ENCODE assay signal across 21 cellular contexts in genomic region chr15:99992611-99993231, GRCh38.
DNase-seq lines count a peak whose midpoint lies in the region; TF ChIP-seq lines count a peak whose summit lies in the region.
"Had no signal": no experiment of that assay in that cellular context is flagged by ENCODE, and none has a peak within 500 bp of the region (broad histone marks: within the 10 kb centered on the region; RNA-seq: fewer than 3 reads in every experiment).

No MANE protein-coding gene starts in this region.

- H3K27ac ChIP-seq in sigmoid colon: no peak overlapping the region

- TF ChIP-seq CTCF in chondrocyte (IDR thresholded peaks at IDR 0.05) (no peak), sigmoid colon (IDR thresholded peaks at IDR 0.05) (no peak)

- H3K9me3 ChIP-seq in sigmoid colon: no peaks in the 10 kb centered on the region

- H3K4me3 Mint-ChIP-seq in chondrocyte (ENCODE audit: unreplicated experiment): no peak overlapping the region
- H3K4me3 Mint-ChIP-seq: B cell, CD14-positive monocyte had no signal

- no peak overlapping the region for H3K4me3 ChIP-seq in sigmoid colon

- DNase-seq in activated effector memory CD4-positive, alpha-beta T cell treated with anti-CD3 and anti-CD28 coated beads, Interleukin-2, amount 50 U/mL, for 16 hours: peak; percentile 54
- no peak for DNase-seq in activated effector memory CD4-positive, alpha-beta T cell treated with Interleukin-2 at 50 U/mL for 16 hours
- DNase-seq in chondrocyte (ENCODE audit: low spot score) (peak; percentile 82), mesenteric fat pad (ENCODE audit: low spot score) (peak; percentile 88), sigmoid colon (peak; percentile 33), ureter (ENCODE audit: low spot score) (no peak), middle frontal gyrus (ENCODE audit: extremely low spot score, low spot score) (no peak)
- no peak for DNase-seq in stimulated activated CD4-positive, alpha-beta T cell treated with anti-CD3 and anti-CD28 coated beads, Interleukin-4, amount 100 ng/mL, for 4 hours
- DNase-seq: DMS53; GDM1; Karpas-422; MV-4-11; NCI-H1105 treated with DMSO at 0.1 percent for 48 hours; NCI-H2029 treated with DMSO at 0.1 percent for 48 hours; NCI-H226; NCI-H510A treated with DMSO at 0.1 percent for 48 hours; NCI-H748 treated with DMSO at 0.1 percent for 48 hours; NK-92 treated with Interleukin-12 subunit alpha and Interleukin-12 subunit beta, amount 100 ng/mL, for 24 hours; SHP77 had no signal

- H3K27me3 ChIP-seq in sigmoid colon: no peaks in the 10 kb centered on the region

- intact Hi-C loops in sigmoid colon (cut with DNase I): no loop called here

- H3K9me3 Mint-ChIP-seq in chondrocyte (ENCODE audit: low read depth): peaks cover 8% of the 10 kb centered on the region

- H3K36me3 ChIP-seq in sigmoid colon: no peaks in the 10 kb centered on the region

- TF ChIP-seq EP300 in sigmoid colon (IDR thresholded peaks at IDR 0.05): no peak

- no peak overlapping the region for H3K27ac Mint-ChIP-seq in chondrocyte (ENCODE audit: unreplicated experiment)
- H3K27ac Mint-ChIP-seq: B cell, CD14-positive monocyte had no signal

- H3K36me3 Mint-ChIP-seq in chondrocyte (ENCODE audit: low read depth): peaks cover 10% of the 10 kb centered on the region
- H3K36me3 Mint-ChIP-seq: CD14-positive monocyte had no signal

- H3K4me1 ChIP-seq in sigmoid colon: no peaks in the 10 kb centered on the region

- no peaks in the 10 kb centered on the region for H3K27me3 Mint-ChIP-seq in chondrocyte (ENCODE audit: low read depth)
- H3K27me3 Mint-ChIP-seq: B cell had no signal

- WGBS in sigmoid colon, 2 donors: 92 to 93% methylated on average over 29 of the region's 29 CpGs

- no peak for TF ChIP-seq POLR2A in sigmoid colon (IDR thresholded peaks at IDR 0.05)

- H3K4me1 Mint-ChIP-seq in chondrocyte (ENCODE audit: low read depth): no peaks in the 10 kb centered on the region
- H3K4me1 Mint-ChIP-seq: B cell, CD14-positive monocyte had no signal

Comparison
In these comparisons a context has a peak if more than half of its experiments do, and no peak if none do; other contexts are left out.
1. DNase-seq: peak in activated effector memory CD4-positive, alpha-beta T cell treated with anti-CD3 and anti-CD28 coated beads, Interleukin-2, amount 50 U/mL, for 16 hours (single experiment), chondrocyte (single experiment), mesenteric fat pad (single experiment) and sigmoid colon (single experiment); none in activated effector memory CD4-positive, alpha-beta T cell treated with Interleukin-2 at 50 U/mL for 16 hours (single experiment), stimulated activated CD4-positive, alpha-beta T cell treated with anti-CD3 and anti-CD28 coated beads, Interleukin-4, amount 100 ng/mL, for 4 hours (0 of 2), ureter (single experiment) and middle frontal gyrus (single experiment).